Comparison of ENCODE assay signal across 8 cellular contexts in genomic region chrX:135543924-135544323, GRCh38. TPM values are rescaled to one million over a fixed set of nuclear protein-coding genes. Genes with fewer than 3 reads are reported as not detected.
DNase-seq lines count a peak whose midpoint lies in the region; ATAC-seq and TF ChIP-seq lines count a peak whose summit lies in the region.

No MANE protein-coding gene starts in this region.

- H3K9me3 ChIP-seq in mucosa of rectum (ENCODE audit: control insufficient read depth in 2 of 2, low read length in 2 of 2) (no peaks in the 10 kb centered on the region), gastrocnemius medialis (no peaks in the 10 kb centered on the region), gastroesophageal sphincter (no peaks in the 10 kb centered on the region)

- TF ChIP-seq POLR2A in gastrocnemius medialis (IDR thresholded peaks at IDR 0.05): no peak
- no peak for TF ChIP-seq POLR2A in gastroesophageal sphincter (IDR thresholded peaks at IDR 0.05)

- H3K9ac ChIP-seq in mucosa of rectum (ENCODE audit: low read depth in 1 of 2, low read length in 2 of 2): no peak overlapping the region

- in situ Hi-C loops in gastrocnemius medialis (cut with MboI; ENCODE audit: low sequenced_read_pairs in 4 of 4): no loop called here

- H3K27ac ChIP-seq in mucosa of rectum (ENCODE audit: low read depth in 2 of 2, low read length in 2 of 2) (peak overlapping the region; percentile 5 to 33), gastrocnemius medialis (no peak overlapping the region), gastroesophageal sphincter (no peak overlapping the region)

- H3K9me3 Mint-ChIP-seq in WTC11: no peaks in the 10 kb centered on the region

- DNase-seq in GM10248 (ENCODE audit: extremely low spot score): no peak
- DNase-seq in WTC11 (ENCODE audit: low spot score): peak; percentile 40
- DNase-seq in gastrocnemius medialis: no peak
- DNase-seq in ureter (ENCODE audit: low spot score): no peak

- POLR2A ChIA-PET in GM10248 (lab: Yijun Ruan, JAX) (no interaction called here), WTC11 (lab: Charles Lee) (no interaction called here)

- H3K27me3 ChIP-seq in mucosa of rectum (ENCODE audit: control insufficient read depth in 2 of 2, insufficient read depth in 2 of 2, low read length in 2 of 2) (no peaks in the 10 kb centered on the region), gastrocnemius medialis (no peaks in the 10 kb centered on the region), gastroesophageal sphincter (no peaks in the 10 kb centered on the region)

- no peaks in the 10 kb centered on the region; the same call in 1 of the 2 replicates for H3K36me3 Mint-ChIP-seq in WTC11

- H3K27me3 Mint-ChIP-seq in WTC11 (ENCODE audit: low read depth): no peaks in the 10 kb centered on the region

- WGBS in gastroesophageal sphincter (ENCODE audit: low coverage in 1 of 2), 2 donors: 27 to 50% methylated on average over 2 of the region's 2 CpGs

- TF ChIP-seq CTCF in GM10248 (IDR thresholded peaks at IDR 0.05; ENCODE audit: control extremely low read depth, extremely low read depth, low read depth, missing control alignments) (peak; percentile 11), WTC11 (IDR thresholded peaks at IDR 0.05) (peak; percentile 59), gastrocnemius medialis (IDR thresholded peaks at IDR 0.05 in 4 of 5, conservative IDR thresholded peaks at IDR 0.05 in 1 of 5) (no peak), gastroesophageal sphincter (IDR thresholded peaks at IDR 0.05) (no peak)

- peaks cover 17% of the 10 kb centered on the region for H3K4me1 Mint-ChIP-seq in WTC11

- no peak overlapping the region for H3K27ac Mint-ChIP-seq in WTC11

- H3K4me3 ChIP-seq in mucosa of rectum (ENCODE audit: low read length in 2 of 2): peak overlapping the region in 1 of 2 donors; percentile 39
- H3K4me3 ChIP-seq in gastrocnemius medialis: no peak overlapping the region
- H3K4me3 ChIP-seq in gastroesophageal sphincter: no peak overlapping the region

- CTCF ChIA-PET in GM10248 (lab: Yijun Ruan, JAX) (interaction anchor here (0.6 to 2.5 kb wide), 12 partner anchors 9 to 87 kb away, joined by 3 to 11 read pairs (median 4); no protein-coding TSS in a partner anchor), WTC11 (lab: Charles Lee) (interaction anchor here (0.5 to 1.7 kb wide), 10 partner anchors 9 to 432 kb away, joined by 3 to 7 read pairs (median 3); no protein-coding TSS in a partner anchor)

- intact Hi-C loops in gastrocnemius medialis (cut with DNase I; ENCODE audit: low total_unique reads): no loop called here

- no peak for TF ChIP-seq EP300 in gastroesophageal sphincter (IDR thresholded peaks at IDR 0.05)

- H3K36me3 ChIP-seq in mucosa of rectum (ENCODE audit: control insufficient read depth in 2 of 2, insufficient read depth in 2 of 2, low read length in 2 of 2) (no peaks in the 10 kb centered on the region), gastrocnemius medialis (no peaks in the 10 kb centered on the region), gastroesophageal sphincter (peaks cover 0 to 5% of the 10 kb centered on the region in 2 donors)

- peaks cover 5 to 7% of the 10 kb centered on the region in 2 donors for H3K4me1 ChIP-seq in mucosa of rectum (ENCODE audit: control insufficient read depth in 2 of 2, insufficient read depth in 2 of 2, low read length in 2 of 2)
- no peaks in the 10 kb centered on the region for H3K4me1 ChIP-seq in gastrocnemius medialis
- peaks cover 0 to 6% (median 0%) of the 10 kb centered on the region in 3 donors for H3K4me1 ChIP-seq in gastroesophageal sphincter

- H3K4me3 Mint-ChIP-seq in WTC11: no peak overlapping the region

- ATAC-seq in GM21515 (IDR thresholded peaks at IDR 0.05; ENCODE audit: unreplicated experiment): peak; percentile 5
- ATAC-seq in WTC11: peak; percentile 63
- no peak for ATAC-seq in gastrocnemius medialis
- ATAC-seq in gastroesophageal sphincter: no peak
- ATAC-seq in HG02973 (IDR thresholded peaks at IDR 0.05; ENCODE audit: unreplicated experiment): no peak

TF ChIP-seq in WTC11, 78 proteins besides CTCF, POLR2A, EP300 and RAD21:
- TF ChIP-seq IRF2 (CRISPR knock-in tag; IDR thresholded peaks at IDR 0.05; ENCODE audit: borderline replicate concordance, low read depth) (no peak), JUN (CRISPR knock-in tag; IDR thresholded peaks at IDR 0.05) (no peak), ZNF671 (CRISPR knock-in tag; IDR thresholded peaks at IDR 0.05) (no peak), GRHL2 (CRISPR knock-in tag; IDR thresholded peaks at IDR 0.05; ENCODE audit: insufficient replicate concordance, severe bottlenecking) (no peak), ESRRA (CRISPR knock-in tag; IDR thresholded peaks at IDR 0.05; ENCODE audit: borderline replicate concordance) (no peak), HMGA2 (CRISPR knock-in tag; IDR thresholded peaks at IDR 0.05) (no peak), MLX (CRISPR knock-in tag; IDR thresholded peaks at IDR 0.05) (no peak), NR2C2 (CRISPR knock-in tag; IDR thresholded peaks at IDR 0.05) (no peak), NR3C1 (CRISPR knock-in tag; conservative IDR thresholded peaks at IDR 0.05; ENCODE audit: low read depth) (no peak), CREB1 (CRISPR knock-in tag; IDR thresholded peaks at IDR 0.05) (no peak), KAT7 (CRISPR knock-in tag; IDR thresholded peaks at IDR 0.05; ENCODE audit: borderline replicate concordance) (no peak), GABPB1 (CRISPR knock-in tag; IDR thresholded peaks at IDR 0.05) (no peak), ERG (CRISPR knock-in tag; IDR thresholded peaks at IDR 0.05) (no peak), E2F5 (CRISPR knock-in tag; IDR thresholded peaks at IDR 0.05) (no peak), ZNF425 (CRISPR knock-in tag; conservative IDR thresholded peaks at IDR 0.05) (no peak), SOX15 (CRISPR knock-in tag; IDR thresholded peaks at IDR 0.05) (no peak), ZNF263 (CRISPR knock-in tag; IDR thresholded peaks at IDR 0.05; ENCODE audit: low read depth) (no peak), TCF7 (CRISPR knock-in tag; IDR thresholded peaks at IDR 0.05; ENCODE audit: low read depth) (no peak), ZBTB43 (CRISPR knock-in tag; IDR thresholded peaks at IDR 0.05) (no peak)

RNA-seq across cellular contexts. Expression of gene INTS6L, which starts 23.5 kb away (rescaled TPM):
- total RNA-seq in WTC11 (2021) (5.4 to 8.2 TPM (median 6.5 TPM) in 3 replicates), gastrocnemius medialis (1 to 10 TPM in 2 of 4 donors, under 1 TPM in 2; 0.19 to 1.6 (median 0.93) TPM), gastroesophageal sphincter (10 to 100 TPM in 2 of 4 donors, 1 to 10 TPM in 2; 7.6 to 18.4 (median 10.3) TPM), ureter (19.8 TPM)

Comparison
In these comparisons a context has a peak if more than half of its experiments do, and no peak if none do; other contexts are left out.
1. CTCF ChIP-seq: peak in GM10248 (single experiment) and WTC11 (single experiment); none in gastrocnemius medialis (0 of 5) and gastroesophageal sphincter (0 of 4).
2. ATAC-seq: peak in GM21515 (single experiment) and WTC11 (single experiment); none in gastrocnemius medialis (0 of 2), gastroesophageal sphincter (single experiment) and HG02973 (single experiment).
3. H3K27ac ChIP-seq: peak in mucosa of rectum (2 of 2); none in gastrocnemius medialis (0 of 4) and gastroesophageal sphincter (0 of 4).